Comparison of ENCODE assay signal across 24 cellular contexts in the genomic region with DNA sequence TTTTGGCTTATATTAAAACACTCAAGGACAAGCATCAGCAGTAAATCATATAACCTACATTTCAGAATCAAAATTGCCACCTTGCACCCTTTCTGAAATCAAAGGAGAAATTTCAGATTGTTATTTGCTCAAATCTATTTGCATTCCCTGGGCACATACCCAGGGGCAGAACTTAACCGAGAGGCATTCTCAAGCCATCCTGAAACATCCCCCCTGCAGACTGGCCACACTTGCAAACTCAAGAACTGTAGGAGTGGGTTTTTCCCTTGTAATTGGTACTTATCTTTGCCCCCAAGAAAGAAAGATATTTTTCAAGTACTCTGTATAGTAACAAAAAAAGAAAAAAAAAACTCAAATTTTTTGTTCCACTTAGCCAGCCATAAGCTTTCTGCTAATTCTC.
"Had no signal": no experiment of that assay in that cellular context is flagged by ENCODE, and none has a peak within 500 bp of the region (broad histone marks: within the 10 kb centered on the region; RNA-seq: fewer than 3 reads in every experiment).

No MANE protein-coding gene starts in this region.

- ATAC-seq: activated CD8-positive, alpha-beta T cell treated with anti-CD3 and anti-CD28 coated beads for 36 hours; activated T-cell treated with anti-CD3 and anti-CD28 coated beads, Interleukin-2, amount 50 U/mL, for 4 hours; activated T-helper 17 cell treated with anti-CD3 and anti-CD28 coated beads, Interleukin-2, amount 50 U/mL, for 72 hours; body of pancreas; effector memory CD8-positive, alpha-beta T cell had no signal

- H3K4me3 Mint-ChIP-seq: activated CD8-positive, alpha-beta T cell treated with anti-CD3 and anti-CD28 coated beads for 36 hours; activated naive CD8-positive, alpha-beta T cell; activated T-cell treated with anti-CD3 and anti-CD28 coated beads, Interleukin-2, amount 50 U/mL, for 4 hours; activated T-helper 17 cell treated with anti-CD3 and anti-CD28 coated beads, Interleukin-2, amount 50 U/mL, for 72 hours; effector memory CD8-positive, alpha-beta T cell had no signal

- H3K27me3 Mint-ChIP-seq: activated CD8-positive, alpha-beta T cell treated with anti-CD3 and anti-CD28 coated beads for 36 hours; activated naive CD8-positive, alpha-beta T cell; activated T-helper 17 cell treated with anti-CD3 and anti-CD28 coated beads, Interleukin-2, amount 50 U/mL, for 72 hours; effector memory CD8-positive, alpha-beta T cell had no signal

- H3K36me3 Mint-ChIP-seq: activated naive CD8-positive, alpha-beta T cell had no signal

- DNase-seq: activated CD4-positive, alpha-beta T cell treated with anti-CD3 and anti-CD28 coated beads for 48 hours; activated CD4-positive, alpha-beta T cell treated with anti-CD3 and anti-CD28 coated beads, Interleukin-2, amount 50 U/mL, for 1 hour; activated CD4-positive, alpha-beta T cell treated with anti-CD3 and anti-CD28 coated beads, Interleukin-2, amount 50 U/mL, for 48 hours; activated CD8-positive, alpha-beta memory T cell treated with anti-CD3 and anti-CD28 coated beads for 24 hours; activated CD8-positive, alpha-beta T cell treated with anti-CD3 and anti-CD28 coated beads for 36 hours; activated effector memory CD4-positive, alpha-beta T cell treated with Interleukin-2 at 50 U/mL for 16 hours; activated gamma-delta T cell treated with Interleukin-2 at 50 U/mL for 16 hours; activated naive CD4-positive, alpha-beta T cell treated with anti-CD3 and anti-CD28 coated beads, Interleukin-2, amount 50 U/mL, for 16 hours; activated naive CD4-positive, alpha-beta T cell treated with Interleukin-2 at 50 U/mL for 16 hours; activated T-cell treated with anti-CD3 and anti-CD28 coated beads, Interleukin-2, amount 50 U/mL, for 4 hours; amniotic stem cell; anterior cingulate cortex; body of pancreas; caudate nucleus; cortex of kidney; dermis blood vessel endothelial cell; effector CD4-positive, alpha-beta T cell; effector memory CD8-positive, alpha-beta T cell; esophagus squamous epithelium; head of caudate nucleus; T-helper 2 cell had no signal

- H3K27me3 ChIP-seq: body of pancreas, esophagus squamous epithelium had no signal

- H3K9me3 ChIP-seq: body of pancreas, esophagus squamous epithelium had no signal

- H3K4me1 Mint-ChIP-seq: activated T-helper 17 cell treated with anti-CD3 and anti-CD28 coated beads, Interleukin-2, amount 50 U/mL, for 72 hours had no signal

- H3K9me3 Mint-ChIP-seq: activated CD8-positive, alpha-beta T cell treated with anti-CD3 and anti-CD28 coated beads for 36 hours had no signal

- H3K4me1 ChIP-seq: body of pancreas, esophagus squamous epithelium had no signal

- H3K27ac Mint-ChIP-seq: activated CD8-positive, alpha-beta T cell treated with anti-CD3 and anti-CD28 coated beads for 36 hours; activated naive CD8-positive, alpha-beta T cell; activated T-helper 17 cell treated with anti-CD3 and anti-CD28 coated beads, Interleukin-2, amount 50 U/mL, for 72 hours; effector memory CD8-positive, alpha-beta T cell had no signal

- H3K4me3 ChIP-seq: body of pancreas, esophagus squamous epithelium had no signal

- H3K27ac ChIP-seq: body of pancreas, epithelial cell of prostate, esophagus squamous epithelium had no signal

- H3K36me3 ChIP-seq: esophagus squamous epithelium had no signal
